In the genomic region with DNA sequence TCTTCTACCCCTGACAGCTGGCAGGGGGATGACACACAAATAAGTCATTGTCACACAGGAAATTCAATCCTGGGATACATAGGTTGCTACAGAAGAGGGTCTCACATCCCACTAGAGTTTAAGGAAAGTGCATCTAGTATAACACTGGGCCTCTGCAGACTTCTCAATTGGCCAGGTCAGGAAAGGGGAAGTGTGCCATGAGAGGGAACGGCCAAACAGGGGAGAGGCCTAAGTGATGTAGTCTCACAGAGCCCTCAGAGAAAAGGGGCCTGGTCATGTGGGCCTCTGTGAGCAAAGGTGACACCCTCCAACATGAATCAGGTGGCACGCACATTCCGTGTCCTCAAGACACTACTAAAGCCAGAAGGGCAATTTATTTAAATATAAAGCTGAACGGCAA, we compare ENCODE assay signal across 22 cellular contexts. TPM values are rescaled to one million over a fixed set of nuclear protein-coding genes. Genes with fewer than 3 reads are reported as not detected.
DNase-seq lines count a peak whose midpoint lies in the region; ATAC-seq, FAIRE-seq and TF ChIP-seq lines count a peak whose summit lies in the region.
"Had no signal": no experiment of that assay in that cellular context is flagged by ENCODE, and none has a peak within 500 bp of the region (broad histone marks: within the 10 kb centered on the region; RNA-seq: fewer than 3 reads in every experiment).

No MANE protein-coding gene starts in this region.

- H3K27me3 Mint-ChIP-seq in activated CD8-positive, alpha-beta T cell treated with anti-CD3 and anti-CD28 coated beads, Interleukin-2, amount 10 ng/mL, durations not matched to agents 7 days and 5 days (ENCODE audit: low read depth) = no peaks in the 10 kb centered on the region
- H3K27me3 Mint-ChIP-seq in activated CD8-positive, alpha-beta T cell treated with anti-CD3 and anti-CD28 coated beads for 36 hours = no peaks in the 10 kb centered on the region
- H3K27me3 Mint-ChIP-seq: activated B cell treated with CpG ODN at 0.5 μM for 24 hours had no signal

- TF ChIP-seq CTCF in activated CD8-positive, alpha-beta T cell treated with anti-CD3 and anti-CD28 coated beads for 36 hours (IDR thresholded peaks at IDR 0.05) = no peak
- no peak for TF ChIP-seq CTCF in foreskin fibroblast (IDR thresholded peaks at IDR 0.05; ENCODE audit: low read depth, low read length)

- no peaks in the 10 kb centered on the region for H3K9me3 Mint-ChIP-seq in activated CD8-positive, alpha-beta T cell treated with anti-CD3 and anti-CD28 coated beads, Interleukin-2, amount 10 ng/mL, durations not matched to agents 7 days and 5 days (ENCODE audit: insufficient read depth)
- H3K9me3 Mint-ChIP-seq in activated CD8-positive, alpha-beta T cell treated with anti-CD3 and anti-CD28 coated beads for 36 hours = no peaks in the 10 kb centered on the region
- no peaks in the 10 kb centered on the region for H3K9me3 Mint-ChIP-seq in stimulated activated effector memory CD8-positive, alpha-beta T cell treated with anti-CD3 and anti-CD28 coated beads, Interleukin-12 subunit alpha, Interleukin-12 subunit beta, amount 100 ng/mL, for 72 hours
- H3K9me3 Mint-ChIP-seq: activated B cell treated with CpG ODN at 0.5 μM for 24 hours had no signal

- DNase-seq in activated CD8-positive, alpha-beta T cell treated with anti-CD3 and anti-CD28 coated beads, Interleukin-2, amount 10 ng/mL, durations not matched to agents 7 days and 5 days = no peak
- DNase-seq in activated CD8-positive, alpha-beta T cell treated with anti-CD3 and anti-CD28 coated beads for 36 hours = no peak
- peak; percentile 28 for DNase-seq in NOMO-1 treated with dmso at 0.1 percent for 144 hours (lab: John Stamatoyannopoulos, UW; ENCODE audit: unreplicated experiment)
- DNase-seq in left lobe of liver (ENCODE audit: low spot score) = peak; percentile 42
- DNase-seq in stimulated activated effector memory CD8-positive, alpha-beta T cell treated with anti-CD3 and anti-CD28 coated beads, Interleukin-12 subunit alpha, Interleukin-12 subunit beta, amount 100 ng/mL, for 72 hours (ENCODE audit: low spot score in 2 of 2) = no peak
- DNase-seq in foreskin fibroblast = no peak
- no peak for DNase-seq in GM19239 (ENCODE audit: insufficient read length, low spot score)
- DNase-seq: activated B cell treated with CpG ODN at 0.5 μM for 24 hours; foreskin melanocyte; left ventricle myocardium inferior; MM.1S; NCI-H2107; RPMI8226; stimulated activated CD4-positive, alpha-beta T cell treated with anti-CD3 and anti-CD28 coated beads, Interleukin-4, amount 100 ng/mL, for 24 hours; testis had no signal

- no peak for FAIRE-seq in GM19239 (lab: Jason Lieb, UNC)
- FAIRE-seq: astrocyte, endothelial cell of umbilical vein had no signal

- POLR2A ChIA-PET in activated CD8-positive, alpha-beta T cell treated with anti-CD3 and anti-CD28 coated beads, Interleukin-2, amount 10 ng/mL, durations not matched to agents 7 days and 5 days (lab: Charles Lee) = no interaction called here
- POLR2A ChIA-PET in activated CD8-positive, alpha-beta T cell treated with anti-CD3 and anti-CD28 coated beads for 36 hours (lab: Charles Lee) = no interaction called here

- peaks cover 18% of the 10 kb centered on the region for H3K4me1 Mint-ChIP-seq in activated CD8-positive, alpha-beta T cell treated with anti-CD3 and anti-CD28 coated beads, Interleukin-2, amount 10 ng/mL, durations not matched to agents 7 days and 5 days (ENCODE audit: low read depth)
- H3K4me1 Mint-ChIP-seq in activated CD8-positive, alpha-beta T cell treated with anti-CD3 and anti-CD28 coated beads for 36 hours (ENCODE audit: low read depth) = peaks cover 26% of the 10 kb centered on the region
- peaks cover 46% of the 10 kb centered on the region for H3K4me1 Mint-ChIP-seq in stimulated activated effector memory CD8-positive, alpha-beta T cell treated with anti-CD3 and anti-CD28 coated beads, Interleukin-12 subunit alpha, Interleukin-12 subunit beta, amount 100 ng/mL, for 72 hours

- H3K36me3 Mint-ChIP-seq in activated CD8-positive, alpha-beta T cell treated with anti-CD3 and anti-CD28 coated beads, Interleukin-2, amount 10 ng/mL, durations not matched to agents 7 days and 5 days (ENCODE audit: low read depth) = peaks cover 56% of the 10 kb centered on the region
- peaks cover 52% of the 10 kb centered on the region for H3K36me3 Mint-ChIP-seq in activated CD8-positive, alpha-beta T cell treated with anti-CD3 and anti-CD28 coated beads for 36 hours (ENCODE audit: low read depth)
- peaks cover 99% of the 10 kb centered on the region for H3K36me3 Mint-ChIP-seq in stimulated activated effector memory CD8-positive, alpha-beta T cell treated with anti-CD3 and anti-CD28 coated beads, Interleukin-12 subunit alpha, Interleukin-12 subunit beta, amount 100 ng/mL, for 72 hours

- H3K4me3 ChIP-seq in foreskin fibroblast (ENCODE audit: low read depth in 1 of 2, low read length in 2 of 2) = no peak overlapping the region
- H3K4me3 ChIP-seq: left ventricle myocardium inferior, skin epidermis, testis had no signal

- intact Hi-C loops in activated CD8-positive, alpha-beta T cell treated with anti-CD3 and anti-CD28 coated beads for 36 hours (cut with micrococcal nuclease) = no loop called here

- peak overlapping the region; percentile 17 for H3K27ac Mint-ChIP-seq in activated CD8-positive, alpha-beta T cell treated with anti-CD3 and anti-CD28 coated beads, Interleukin-2, amount 10 ng/mL, durations not matched to agents 7 days and 5 days
- no peak overlapping the region for H3K27ac Mint-ChIP-seq in activated CD8-positive, alpha-beta T cell treated with anti-CD3 and anti-CD28 coated beads for 36 hours
- H3K27ac Mint-ChIP-seq in stimulated activated effector memory CD8-positive, alpha-beta T cell treated with anti-CD3 and anti-CD28 coated beads, Interleukin-12 subunit alpha, Interleukin-12 subunit beta, amount 100 ng/mL, for 72 hours = peak overlapping the region; percentile 26
- H3K27ac Mint-ChIP-seq: activated B cell treated with CpG ODN at 0.5 μM for 24 hours had no signal

- no peak for ATAC-seq in activated CD8-positive, alpha-beta T cell treated with anti-CD3 and anti-CD28 coated beads, Interleukin-2, amount 10 ng/mL, durations not matched to agents 7 days and 5 days
- no peak for ATAC-seq in activated CD8-positive, alpha-beta T cell treated with anti-CD3 and anti-CD28 coated beads for 36 hours
- ATAC-seq in left lobe of liver (no peak), GM21423 (IDR thresholded peaks at IDR 0.05; ENCODE audit: unreplicated experiment) (no peak)
- ATAC-seq in stimulated activated effector memory CD8-positive, alpha-beta T cell treated with anti-CD3 and anti-CD28 coated beads, Interleukin-12 subunit alpha, Interleukin-12 subunit beta, amount 100 ng/mL, for 72 hours = no peak

- CTCF ChIA-PET in activated CD8-positive, alpha-beta T cell treated with anti-CD3 and anti-CD28 coated beads, Interleukin-2, amount 10 ng/mL, durations not matched to agents 7 days and 5 days (lab: Charles Lee) = no interaction called here
- CTCF ChIA-PET in activated CD8-positive, alpha-beta T cell treated with anti-CD3 and anti-CD28 coated beads for 36 hours (lab: Charles Lee) = no interaction called here

- H3K4me3 Mint-ChIP-seq in activated CD8-positive, alpha-beta T cell treated with anti-CD3 and anti-CD28 coated beads, Interleukin-2, amount 10 ng/mL, durations not matched to agents 7 days and 5 days = no peak overlapping the region
- H3K4me3 Mint-ChIP-seq in activated CD8-positive, alpha-beta T cell treated with anti-CD3 and anti-CD28 coated beads for 36 hours = no peak overlapping the region
- no peak overlapping the region for H3K4me3 Mint-ChIP-seq in stimulated activated effector memory CD8-positive, alpha-beta T cell treated with anti-CD3 and anti-CD28 coated beads, Interleukin-12 subunit alpha, Interleukin-12 subunit beta, amount 100 ng/mL, for 72 hours
- H3K4me3 Mint-ChIP-seq: activated B cell treated with CpG ODN at 0.5 μM for 24 hours had no signal

RNA-seq across cellular contexts. Expression of a gene that starts 11.2 kb away (rescaled TPM):
- total RNA-seq in activated CD8-positive, alpha-beta T cell treated with anti-CD3 and anti-CD28 coated beads, Interleukin-2, amount 10 ng/mL, durations not matched to agents 7 days and 5 days = 10 to 100 TPM; 26.6 to 27.3 TPM
- 10 to 100 TPM; 27.8 to 29.8 TPM for total RNA-seq in activated CD8-positive, alpha-beta T cell treated with anti-CD3 and anti-CD28 coated beads for 36 hours
- 21.5 TPM for total RNA-seq in left lobe of liver

RNA-seq across cellular contexts. Expression of a gene that starts 53.1 kb away (rescaled TPM):
- under 1 TPM in 1 of 2 experiments, not detected in 1; 0.13 TPM for total RNA-seq in activated CD8-positive, alpha-beta T cell treated with anti-CD3 and anti-CD28 coated beads, Interleukin-2, amount 10 ng/mL, durations not matched to agents 7 days and 5 days
- not detected for total RNA-seq in activated CD8-positive, alpha-beta T cell treated with anti-CD3 and anti-CD28 coated beads for 36 hours
- 112 TPM for total RNA-seq in left lobe of liver
- total RNA-seq: activated B cell treated with CpG ODN at 0.5 μM for 24 hours; astrocyte; endothelial cell of umbilical vein; G401; left ventricle myocardium inferior; osteocyte; T-helper 1 cell treated with Interleukin-12 subunit alpha and Interleukin-12 subunit beta and Interleukin-4 antibody, amounts not matched to agents 30 ng/mL and 1 ng/mL, for 36 hours had no signal

RNA-seq across cellular contexts. Expression of a gene that starts 59.5 kb away (rescaled TPM):
- not detected for total RNA-seq in activated CD8-positive, alpha-beta T cell treated with anti-CD3 and anti-CD28 coated beads, Interleukin-2, amount 10 ng/mL, durations not matched to agents 7 days and 5 days
- total RNA-seq in activated CD8-positive, alpha-beta T cell treated with anti-CD3 and anti-CD28 coated beads for 36 hours = not detected
- total RNA-seq in left lobe of liver = 43.8 TPM
- total RNA-seq: activated B cell treated with CpG ODN at 0.5 μM for 24 hours; astrocyte; endothelial cell of umbilical vein; osteocyte; T-helper 1 cell treated with Interleukin-12 subunit alpha and Interleukin-12 subunit beta and Interleukin-4 antibody, amounts not matched to agents 30 ng/mL and 1 ng/mL, for 36 hours had no signal

Comparison
In these comparisons a context has a peak if more than half of its experiments do, and no peak if none do; other contexts are left out.
1. DNase-seq: peak in NOMO-1 treated with dmso at 0.1 percent for 144 hours (single experiment) and left lobe of liver (single experiment); none in activated CD8-positive, alpha-beta T cell treated with anti-CD3 and anti-CD28 coated beads, Interleukin-2, amount 10 ng/mL, durations not matched to agents 7 days and 5 days (single experiment), activated CD8-positive, alpha-beta T cell treated with anti-CD3 and anti-CD28 coated beads for 36 hours (single experiment), stimulated activated effector memory CD8-positive, alpha-beta T cell treated with anti-CD3 and anti-CD28 coated beads, Interleukin-12 subunit alpha, Interleukin-12 subunit beta, amount 100 ng/mL, for 72 hours (0 of 2), foreskin fibroblast (0 of 2) and GM19239 (single experiment).
2. RNA of a gene that starts 53.1 kb away (total RNA-seq): 112 TPM in left lobe of liver (single experiment); 0.13 TPM in activated CD8-positive, alpha-beta T cell treated with anti-CD3 and anti-CD28 coated beads, Interleukin-2, amount 10 ng/mL, durations not matched to agents 7 days and 5 days and not detected in activated CD8-positive, alpha-beta T cell treated with anti-CD3 and anti-CD28 coated beads for 36 hours; every median in the first group is over 10 times any median in the second.
3. RNA of a gene that starts 59.5 kb away (total RNA-seq): 43.8 TPM in left lobe of liver (single experiment); not detected in activated CD8-positive, alpha-beta T cell treated with anti-CD3 and anti-CD28 coated beads, Interleukin-2, amount 10 ng/mL, durations not matched to agents 7 days and 5 days and not detected in activated CD8-positive, alpha-beta T cell treated with anti-CD3 and anti-CD28 coated beads for 36 hours; every median in the first group is over 10 times any median in the second.